Comparison of ENCODE assay signal across 11 cellular contexts in genomic region chr17:1298616-1299015, GRCh38. TPM values are rescaled to one million over a fixed set of nuclear protein-coding genes. Genes with fewer than 3 reads are reported as not detected.
DNase-seq lines count a peak whose midpoint lies in the region; ATAC-seq and TF ChIP-seq lines count a peak whose summit lies in the region.
"Had no signal": no experiment of that assay in that cellular context is flagged by ENCODE, and none has a peak within 500 bp of the region (broad histone marks: within the 10 kb centered on the region; RNA-seq: fewer than 3 reads in every experiment).

No MANE protein-coding gene starts in this region.

- no peaks in the 10 kb centered on the region for H4K20me1 ChIP-seq in Karpas-422 (ENCODE audit: insufficient read depth, low read depth, low read length)

- peak overlapping the region; percentile 56 for H3K4me3 Mint-ChIP-seq in CD8-positive, alpha-beta T cell
- H3K4me3 Mint-ChIP-seq in activated CD4-positive, alpha-beta T cell treated with anti-CD3 and anti-CD28 coated beads for 36 hours = no peak overlapping the region
- H3K4me3 Mint-ChIP-seq in central memory CD8-positive, alpha-beta T cell = peak overlapping the region; percentile 16

- H3K9me2 ChIP-seq in Karpas-422 (replicated peaks; ENCODE audit: insufficient read depth, low read length) = no peaks in the 10 kb centered on the region

- peak; percentile 43 for ATAC-seq in CD8-positive, alpha-beta T cell
- ATAC-seq in activated CD4-positive, alpha-beta T cell treated with anti-CD3 and anti-CD28 coated beads for 36 hours = peak; percentile 69
- no peak for ATAC-seq in central memory CD8-positive, alpha-beta T cell (replicated peaks; ENCODE audit: extremely low read depth, poor library complexity, severe bottlenecking)
- ATAC-seq in GM19397 (IDR thresholded peaks at IDR 0.05; ENCODE audit: unreplicated experiment) (no peak), HG02885 (IDR thresholded peaks at IDR 0.05; ENCODE audit: poor library complexity, unreplicated experiment) (no peak)

- peak overlapping the region; percentile 24 for H3K4me3 ChIP-seq in CD8-positive, alpha-beta T cell (ENCODE audit: low read depth, low read length)
- H3K4me3 ChIP-seq in Karpas-422 (ENCODE audit: low read length) = no peak overlapping the region

- no peak overlapping the region for H2AFZ ChIP-seq in Karpas-422 (ENCODE audit: low read length)

- no peak for TF ChIP-seq CTCF in CD8-positive, alpha-beta T cell (IDR thresholded peaks at IDR 0.05)

- H3K79me2 ChIP-seq in Karpas-422 (ENCODE audit: low read length) = no peaks in the 10 kb centered on the region

- H3K36me3 Mint-ChIP-seq in CD8-positive, alpha-beta T cell = no peaks in the 10 kb centered on the region
- peaks cover under 1% of the 10 kb centered on the region for H3K36me3 Mint-ChIP-seq in activated CD4-positive, alpha-beta T cell treated with anti-CD3 and anti-CD28 coated beads for 36 hours (ENCODE audit: low read depth)
- peaks cover 9% of the 10 kb centered on the region for H3K36me3 Mint-ChIP-seq in central memory CD8-positive, alpha-beta T cell (ENCODE audit: insufficient read depth)

- H3K9ac ChIP-seq in Karpas-422 (ENCODE audit: low read length) = no peak overlapping the region

- H3K9me3 Mint-ChIP-seq in CD8-positive, alpha-beta T cell = no peaks in the 10 kb centered on the region
- peaks cover under 1% of the 10 kb centered on the region for H3K9me3 Mint-ChIP-seq in activated CD4-positive, alpha-beta T cell treated with anti-CD3 and anti-CD28 coated beads for 36 hours (ENCODE audit: low read depth)
- no peaks in the 10 kb centered on the region for H3K9me3 Mint-ChIP-seq in central memory CD8-positive, alpha-beta T cell

- CTCF ChIA-PET in CD8-positive, alpha-beta T cell (lab: Charles Lee) = interaction anchor here (0.6 to 1.1 kb wide), 2 partner anchors 82 to 306 kb away, joined by 3 to 4 read pairs; no protein-coding TSS in a partner anchor
- CTCF ChIA-PET in activated CD4-positive, alpha-beta T cell treated with anti-CD3 and anti-CD28 coated beads for 36 hours (lab: Charles Lee) = interaction anchor here (0.8 to 1.1 kb wide), 4 partner anchors 8 to 218 kb away, joined by 3 to 4 read pairs (median 4); no protein-coding TSS in a partner anchor

- intact Hi-C loops in CD8-positive, alpha-beta T cell (cut with DNase I, micrococcal nuclease) = no loop called here
- intact Hi-C loops in activated CD4-positive, alpha-beta T cell treated with anti-CD3 and anti-CD28 coated beads for 36 hours (cut with DNase I, micrococcal nuclease) = no loop called here

- H3K27ac Mint-ChIP-seq in CD8-positive, alpha-beta T cell = no peak overlapping the region
- H3K27ac Mint-ChIP-seq in activated CD4-positive, alpha-beta T cell treated with anti-CD3 and anti-CD28 coated beads for 36 hours = no peak overlapping the region
- H3K27ac Mint-ChIP-seq in central memory CD8-positive, alpha-beta T cell (ENCODE audit: low read depth) = no peak overlapping the region

- H3K4me2 ChIP-seq in Karpas-422 (ENCODE audit: low read depth, low read length, poor library complexity, severe bottlenecking) = no peak overlapping the region

- H3K27me3 ChIP-seq in CD8-positive, alpha-beta T cell (ENCODE audit: insufficient read depth, low read length) = peaks cover 17% of the 10 kb centered on the region
- no peaks in the 10 kb centered on the region for H3K27me3 ChIP-seq in Karpas-422 (ENCODE audit: low read length)
- H3K27me3 ChIP-seq: Peyer's patch had no signal

- H3K27me3 Mint-ChIP-seq in CD8-positive, alpha-beta T cell (ENCODE audit: low read depth) = peaks cover 27% of the 10 kb centered on the region
- no peaks in the 10 kb centered on the region for H3K27me3 Mint-ChIP-seq in activated CD4-positive, alpha-beta T cell treated with anti-CD3 and anti-CD28 coated beads for 36 hours
- peaks cover 11% of the 10 kb centered on the region for H3K27me3 Mint-ChIP-seq in central memory CD8-positive, alpha-beta T cell

- no peaks in the 10 kb centered on the region for H3K36me3 ChIP-seq in CD8-positive, alpha-beta T cell (ENCODE audit: insufficient read depth, low read length)
- no peaks in the 10 kb centered on the region for H3K36me3 ChIP-seq in Karpas-422 (ENCODE audit: insufficient read depth, low read length)
- H3K36me3 ChIP-seq: brain microvascular endothelial cell, Peyer's patch had no signal

- POLR2A ChIA-PET in CD8-positive, alpha-beta T cell (lab: Charles Lee) = interaction anchor here (0.6 to 1.2 kb wide), 3 partner anchors 31 to 97 kb away, joined by 3 to 4 read pairs (median 3); no protein-coding TSS in a partner anchor
- POLR2A ChIA-PET in activated CD4-positive, alpha-beta T cell treated with anti-CD3 and anti-CD28 coated beads for 36 hours (lab: Charles Lee) = no interaction called here

- peak in 5 of 7 experiments; percentile 18 to 64 (median 52) for DNase-seq in CD8-positive, alpha-beta T cell
- peak; percentile 67 for DNase-seq in activated CD4-positive, alpha-beta T cell treated with anti-CD3 and anti-CD28 coated beads for 36 hours
- no peak for DNase-seq in central memory CD8-positive, alpha-beta T cell (ENCODE audit: low spot score in 2 of 2)
- DNase-seq in retina = peak; percentile 76
- no peak for DNase-seq in NK-92 treated with Interleukin-12 subunit alpha and Interleukin-12 subunit beta, amount 100 ng/mL, for 24 hours (lab: John Stamatoyannopoulos, UW)
- DNase-seq in Karpas-422 = no peak
- DNase-seq: brain microvascular endothelial cell had no signal

- peaks cover 38% of the 10 kb centered on the region for H3K4me1 Mint-ChIP-seq in CD8-positive, alpha-beta T cell (ENCODE audit: low read depth)
- peaks cover 48% of the 10 kb centered on the region for H3K4me1 Mint-ChIP-seq in activated CD4-positive, alpha-beta T cell treated with anti-CD3 and anti-CD28 coated beads for 36 hours
- H3K4me1 Mint-ChIP-seq in central memory CD8-positive, alpha-beta T cell = peaks cover 27% of the 10 kb centered on the region

- H3K27ac ChIP-seq in CD8-positive, alpha-beta T cell (ENCODE audit: low read depth, low read length) = no peak overlapping the region
- H3K27ac ChIP-seq in Karpas-422 (ENCODE audit: low read length) = no peak overlapping the region
- H3K27ac ChIP-seq: brain microvascular endothelial cell, Peyer's patch had no signal

- peaks cover 50% of the 10 kb centered on the region for H3K4me1 ChIP-seq in CD8-positive, alpha-beta T cell (ENCODE audit: insufficient read depth, low read length)
- H3K4me1 ChIP-seq in Karpas-422 (ENCODE audit: low read length) = no peaks in the 10 kb centered on the region

- H3K9me3 ChIP-seq in CD8-positive, alpha-beta T cell (ENCODE audit: low read length) = no peaks in the 10 kb centered on the region
- no peaks in the 10 kb centered on the region for H3K9me3 ChIP-seq in Karpas-422 (ENCODE audit: low read length)
- H3K9me3 ChIP-seq: Peyer's patch had no signal

RNA-seq across cellular contexts. Expression of gene TRARG1, which starts 19.2 kb away (rescaled TPM):
- not detected for total RNA-seq in CD8-positive, alpha-beta T cell
- total RNA-seq in activated CD4-positive, alpha-beta T cell treated with anti-CD3 and anti-CD28 coated beads for 36 hours = not detected
- total RNA-seq in Karpas-422 (2014; rRNA removed; shearing (Covaris generic); ENCODE audit: low replicate concordance) = not detected in 2 replicates

RNA-seq across cellular contexts. Expression of gene BHLHA9, which starts 28.4 kb away (rescaled TPM):
- total RNA-seq in CD8-positive, alpha-beta T cell = not detected
- total RNA-seq in activated CD4-positive, alpha-beta T cell treated with anti-CD3 and anti-CD28 coated beads for 36 hours = not detected
- total RNA-seq in Karpas-422 (2014; rRNA removed; shearing (Covaris generic); ENCODE audit: low replicate concordance) = not detected in 2 replicates
- total RNA-seq: Peyer's patch, skeletal muscle tissue had no signal

Comparison
In these comparisons a context has a peak if more than half of its experiments do, and no peak if none do; other contexts are left out.
1. ATAC-seq: peak in CD8-positive, alpha-beta T cell (single experiment) and activated CD4-positive, alpha-beta T cell treated with anti-CD3 and anti-CD28 coated beads for 36 hours (single experiment); none in central memory CD8-positive, alpha-beta T cell (single experiment), GM19397 (single experiment) and HG02885 (single experiment).
2. DNase-seq: peak in CD8-positive, alpha-beta T cell (5 of 7), activated CD4-positive, alpha-beta T cell treated with anti-CD3 and anti-CD28 coated beads for 36 hours (single experiment) and retina (single experiment); none in central memory CD8-positive, alpha-beta T cell (0 of 2), NK-92 treated with Interleukin-12 subunit alpha and Interleukin-12 subunit beta, amount 100 ng/mL, for 24 hours (single experiment) and Karpas-422 (single experiment).